Comparison of ENCODE assay signal across 1 cellular context in genomic region chr15:63448261-63448660, GRCh38.
TF ChIP-seq lines count a peak whose summit lies in the region.

No MANE protein-coding gene starts in this region.

TF ChIP-seq in K562, 482 proteins besides CTCF, POLR2A, EP300 and RAD21 (continued from another document):
- TF ChIP-seq, protein P1, sequence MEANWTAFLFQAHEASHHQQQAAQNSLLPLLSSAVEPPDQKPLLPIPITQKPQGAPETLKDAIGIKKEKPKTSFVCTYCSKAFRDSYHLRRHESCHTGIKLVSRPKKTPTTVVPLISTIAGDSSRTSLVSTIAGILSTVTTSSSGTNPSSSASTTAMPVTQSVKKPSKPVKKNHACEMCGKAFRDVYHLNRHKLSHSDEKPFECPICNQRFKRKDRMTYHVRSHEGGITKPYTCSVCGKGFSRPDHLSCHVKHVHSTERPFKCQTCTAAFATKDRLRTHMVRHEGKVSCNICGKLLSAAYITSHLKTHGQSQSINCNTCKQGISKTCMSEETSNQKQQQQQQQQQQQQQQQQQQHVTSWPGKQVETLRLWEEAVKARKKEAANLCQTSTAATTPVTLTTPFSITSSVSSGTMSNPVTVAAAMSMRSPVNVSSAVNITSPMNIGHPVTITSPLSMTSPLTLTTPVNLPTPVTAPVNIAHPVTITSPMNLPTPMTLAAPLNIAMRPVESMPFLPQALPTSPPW (CRISPR knock-in tag; IDR thresholded peaks at IDR 0.05), result peak; percentile 74; the same call in 1 of the 2 replicates
- TF ChIP-seq NFRKB (IDR thresholded peaks at IDR 0.05; ENCODE audit: low read depth) (no peak), TRIM28 (IDR thresholded peaks at IDR 0.05) (no peak)
- TF ChIP-seq, protein P2, sequence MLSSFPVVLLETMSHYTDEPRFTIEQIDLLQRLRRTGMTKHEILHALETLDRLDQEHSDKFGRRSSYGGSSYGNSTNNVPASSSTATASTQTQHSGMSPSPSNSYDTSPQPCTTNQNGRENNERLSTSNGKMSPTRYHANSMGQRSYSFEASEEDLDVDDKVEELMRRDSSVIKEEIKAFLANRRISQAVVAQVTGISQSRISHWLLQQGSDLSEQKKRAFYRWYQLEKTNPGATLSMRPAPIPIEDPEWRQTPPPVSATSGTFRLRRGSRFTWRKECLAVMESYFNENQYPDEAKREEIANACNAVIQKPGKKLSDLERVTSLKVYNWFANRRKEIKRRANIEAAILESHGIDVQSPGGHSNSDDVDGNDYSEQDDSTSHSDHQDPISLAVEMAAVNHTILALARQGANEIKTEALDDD (IDR thresholded peaks at IDR 0.05), result no peak
TF ChIP-seq in K562: peak in this region for 1.
